Comparison of ENCODE assay signal across 1 cellular context in the genomic region with DNA sequence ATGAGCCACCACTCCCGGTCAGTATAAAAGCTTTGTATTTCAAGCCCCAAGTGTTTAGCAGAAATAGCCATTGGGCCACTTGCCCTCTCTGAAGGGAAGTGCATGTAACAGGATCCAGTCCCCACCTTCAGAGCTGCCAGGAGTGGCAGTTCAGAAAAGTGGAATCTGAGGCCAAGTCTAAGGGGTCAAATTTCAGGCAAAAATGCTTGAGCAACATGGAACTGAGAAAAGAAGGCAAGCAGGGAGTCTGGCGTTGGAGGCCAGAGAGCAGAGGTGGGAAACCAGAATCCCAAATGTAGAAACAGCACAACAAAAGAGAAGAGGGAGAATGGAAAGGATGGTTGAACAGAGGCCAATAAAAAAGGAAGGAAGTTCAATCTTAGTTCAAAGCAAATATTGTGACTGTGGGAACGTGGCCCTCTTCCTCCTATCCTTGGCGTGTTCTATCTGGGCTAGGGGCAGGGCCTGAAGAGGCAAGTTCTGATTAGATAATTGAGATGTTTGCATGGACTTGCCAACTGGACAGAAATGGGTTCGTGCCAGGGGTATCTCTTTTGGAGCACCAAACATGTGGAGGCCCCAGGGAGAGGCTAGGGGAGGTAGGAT.
TF ChIP-seq lines count a peak whose summit lies in the region.

No MANE protein-coding gene starts in this region.

TF ChIP-seq in SK-N-SH treated with all-trans-retinoic acid at 6 μM for 48 hours, 23 proteins besides CTCF, POLR2A, EP300 and RAD21 (continued from another document):
- TF ChIP-seq, protein P1, sequence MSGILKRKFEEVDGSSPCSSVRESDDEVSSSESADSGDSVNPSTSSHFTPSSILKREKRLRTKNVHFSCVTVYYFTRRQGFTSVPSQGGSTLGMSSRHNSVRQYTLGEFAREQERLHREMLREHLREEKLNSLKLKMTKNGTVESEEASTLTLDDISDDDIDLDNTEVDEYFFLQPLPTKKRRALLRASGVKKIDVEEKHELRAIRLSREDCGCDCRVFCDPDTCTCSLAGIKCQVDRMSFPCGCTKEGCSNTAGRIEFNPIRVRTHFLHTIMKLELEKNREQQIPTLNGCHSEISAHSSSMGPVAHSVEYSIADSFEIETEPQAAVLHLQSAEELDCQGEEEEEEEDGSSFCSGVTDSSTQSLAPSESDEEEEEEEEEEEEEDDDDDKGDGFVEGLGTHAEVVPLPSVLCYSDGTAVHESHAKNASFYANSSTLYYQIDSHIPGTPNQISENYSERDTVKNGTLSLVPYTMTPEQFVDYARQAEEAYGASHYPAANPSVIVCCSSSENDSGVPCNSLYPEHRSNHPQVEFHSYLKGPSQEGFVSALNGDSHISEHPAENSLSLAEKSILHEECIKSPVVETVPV (CRISPR knock-in tag; IDR thresholded peaks at IDR 0.05) = no peak
